ENCODE assay signal across 1 cellular context in the genomic region with DNA sequence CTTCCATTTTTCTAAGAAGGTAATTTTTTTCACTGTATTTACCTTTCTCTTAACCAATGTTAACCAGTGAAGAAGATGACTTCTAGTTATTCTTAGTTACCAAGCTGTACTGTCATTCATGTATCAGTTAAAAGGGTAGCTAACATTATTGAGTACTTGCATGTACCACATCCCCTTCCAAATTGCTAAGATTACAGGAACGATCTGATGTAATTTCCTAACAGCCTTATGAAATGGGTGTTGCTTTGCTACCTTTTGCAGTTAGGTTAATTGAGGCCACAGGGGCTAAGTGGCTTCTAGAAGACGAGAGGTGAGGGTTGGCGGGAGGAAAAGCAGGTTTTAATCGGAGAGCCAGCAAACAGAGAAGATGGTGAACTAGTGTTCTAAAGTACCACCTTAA.
TF ChIP-seq lines count a peak whose summit lies in the region.

No MANE protein-coding gene starts in this region.

TF ChIP-seq in SK-N-SH, 30 proteins besides CTCF, POLR2A, EP300 and RAD21 (continued from another document):
- TF ChIP-seq, protein P1, sequence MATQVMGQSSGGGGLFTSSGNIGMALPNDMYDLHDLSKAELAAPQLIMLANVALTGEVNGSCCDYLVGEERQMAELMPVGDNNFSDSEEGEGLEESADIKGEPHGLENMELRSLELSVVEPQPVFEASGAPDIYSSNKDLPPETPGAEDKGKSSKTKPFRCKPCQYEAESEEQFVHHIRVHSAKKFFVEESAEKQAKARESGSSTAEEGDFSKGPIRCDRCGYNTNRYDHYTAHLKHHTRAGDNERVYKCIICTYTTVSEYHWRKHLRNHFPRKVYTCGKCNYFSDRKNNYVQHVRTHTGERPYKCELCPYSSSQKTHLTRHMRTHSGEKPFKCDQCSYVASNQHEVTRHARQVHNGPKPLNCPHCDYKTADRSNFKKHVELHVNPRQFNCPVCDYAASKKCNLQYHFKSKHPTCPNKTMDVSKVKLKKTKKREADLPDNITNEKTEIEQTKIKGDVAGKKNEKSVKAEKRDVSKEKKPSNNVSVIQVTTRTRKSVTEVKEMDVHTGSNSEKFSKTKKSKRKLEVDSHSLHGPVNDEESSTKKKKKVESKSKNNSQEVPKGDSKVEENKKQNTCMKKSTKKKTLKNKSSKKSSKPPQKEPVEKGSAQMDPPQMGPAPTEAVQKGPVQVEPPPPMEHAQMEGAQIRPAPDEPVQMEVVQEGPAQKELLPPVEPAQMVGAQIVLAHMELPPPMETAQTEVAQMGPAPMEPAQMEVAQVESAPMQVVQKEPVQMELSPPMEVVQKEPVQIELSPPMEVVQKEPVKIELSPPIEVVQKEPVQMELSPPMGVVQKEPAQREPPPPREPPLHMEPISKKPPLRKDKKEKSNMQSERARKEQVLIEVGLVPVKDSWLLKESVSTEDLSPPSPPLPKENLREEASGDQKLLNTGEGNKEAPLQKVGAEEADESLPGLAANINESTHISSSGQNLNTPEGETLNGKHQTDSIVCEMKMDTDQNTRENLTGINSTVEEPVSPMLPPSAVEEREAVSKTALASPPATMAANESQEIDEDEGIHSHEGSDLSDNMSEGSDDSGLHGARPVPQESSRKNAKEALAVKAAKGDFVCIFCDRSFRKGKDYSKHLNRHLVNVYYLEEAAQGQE (IDR thresholded peaks at IDR 0.05; ENCODE audit: low read depth, low read length), result no peak
- TF ChIP-seq SMC3 (IDR thresholded peaks at IDR 0.05; ENCODE audit: low read depth, low read length), result no peak
- no peak for TF ChIP-seq USF2 (IDR thresholded peaks at IDR 0.05; ENCODE audit: borderline replicate concordance, low read depth, low read length)
